23 cellular contexts compared by ENCODE assay signal in genomic region chr14:54314365-54315134, GRCh38.
DNase-seq lines count a peak whose midpoint lies in the region; ATAC-seq, FAIRE-seq and TF ChIP-seq lines count a peak whose summit lies in the region.
"Had no signal": no experiment of that assay in that cellular context is flagged by ENCODE, and none has a peak within 500 bp of the region (broad histone marks: within the 10 kb centered on the region; RNA-seq: fewer than 3 reads in every experiment).

No MANE protein-coding gene starts in this region.

- H3K4me1 ChIP-seq in PC-9 (replicated peaks; ENCODE audit: insufficient read depth), result peaks cover 35% of the 10 kb centered on the region
- H3K4me1 ChIP-seq in kidney (ENCODE audit: control insufficient read depth in 1 of 2, insufficient read depth in 1 of 2, low read depth in 1 of 2, low read length in 2 of 2), result peaks cover 0 to 4% of the 10 kb centered on the region in 2 donors
- H3K4me1 ChIP-seq: Peyer's patch had no signal

- no peak overlapping the region for H2AFZ ChIP-seq in PC-9

- H3F3A ChIP-seq in PC-9 (ENCODE audit: insufficient read depth, low read depth), result peaks cover 30% of the 10 kb centered on the region; the same call in 1 of the 2 replicates

- H3K4me3 ChIP-seq in PC-9, result no peak overlapping the region
- H3K4me3 ChIP-seq in kidney (ENCODE audit: low read length in 2 of 2), result no peak overlapping the region
- H3K4me3 ChIP-seq in brain microvascular endothelial cell (ENCODE audit: low read depth, low read length), result no peak overlapping the region
- H3K4me3 ChIP-seq: GM12878, Peyer's patch, SJCRH30 had no signal

- POLR2A ChIA-PET in PC-9 (lab: Charles Lee; ENCODE audit: unreplicated experiment), result no interaction called here

- H3K27ac ChIP-seq in PC-9 (0 out of 2 replicates have a peak overlapping the region, but pooled peaks have one; percentile 75), kidney (ENCODE audit: low read depth in 2 of 2, low read length in 2 of 2) (no peak overlapping the region), brain microvascular endothelial cell (no peak overlapping the region)
- H3K27ac ChIP-seq: Peyer's patch, SJCRH30 had no signal

- TF ChIP-seq CTCF in PC-9 (conservative IDR thresholded peaks at IDR 0.05) (no peak), kidney (IDR thresholded peaks at IDR 0.05; ENCODE audit: borderline replicate concordance, extremely low read depth, insufficient read depth) (no peak), brain microvascular endothelial cell (IDR thresholded peaks at IDR 0.05; ENCODE audit: low read depth, low read length, missing control alignments) (no peak)

- H3K79me2 ChIP-seq in PC-9 (ENCODE audit: low read depth), result no peaks in the 10 kb centered on the region

- no peak overlapping the region for H3K4me2 ChIP-seq in PC-9

- no peaks in the 10 kb centered on the region for H3K27me3 ChIP-seq in PC-9 (ENCODE audit: insufficient read depth, low read depth)
- H3K27me3 ChIP-seq in brain microvascular endothelial cell (replicated peaks), result no peaks in the 10 kb centered on the region
- H3K27me3 ChIP-seq: Peyer's patch, SJCRH30 had no signal

- H4K20me1 ChIP-seq in PC-9 (ENCODE audit: insufficient read depth), result no peaks in the 10 kb centered on the region

- H3K9ac ChIP-seq in kidney (ENCODE audit: low read length in 2 of 2), result no peak overlapping the region

- ATAC-seq in sciatic nerve, result peak; percentile 42
- ATAC-seq: GM12878 had no signal

- in situ Hi-C loops in brain microvascular endothelial cell (cut with HindIII; ENCODE audit: low pct_ligation_motif_present, low sequenced_read_pairs), result no loop called here

- H3K36me3 ChIP-seq in PC-9 (ENCODE audit: low read depth) (no peaks in the 10 kb centered on the region), kidney (ENCODE audit: control insufficient read depth in 1 of 2, insufficient read depth in 2 of 2, low read length in 2 of 2) (no peaks in the 10 kb centered on the region), brain microvascular endothelial cell (replicated peaks) (no peaks in the 10 kb centered on the region)
- H3K36me3 ChIP-seq: Peyer's patch, SJCRH30 had no signal

- FAIRE-seq in kidney (lab: Jason Lieb, UNC), result no peak
- FAIRE-seq: A204.1, D721Med, GM12878 had no signal

- intact Hi-C loops in PC-9 (cut with micrococcal nuclease; ENCODE audit: unreplicated experiment) (loop anchor here (5.0 kb wide), 2 partner anchors 47 to 102 kb away; no protein-coding TSS in a partner anchor), kidney (cut with DNase I) (no loop called here), sciatic nerve (cut with DNase I) (no loop called here)

- no TSS peak for BruUV-seq in PC-9 (replicated peaks; lab: Mats Ljungman, UMichigan)

- CTCF ChIA-PET in PC-9 (lab: Charles Lee), result no interaction called here

- DNase-seq in DMS 273 (lab: John Stamatoyannopoulos, UW; ENCODE audit: unreplicated experiment) (peak; percentile 65), PC-9 (no peak), kidney (peak; percentile 55), sciatic nerve (ENCODE audit: low spot score) (no peak), brain microvascular endothelial cell (no peak), NOMO-1 (lab: John Stamatoyannopoulos, UW; ENCODE audit: unreplicated experiment in 2 of 2) (no peak)
- DNase-seq in activated CD4-positive, alpha-beta T cell treated with anti-CD3 and anti-CD28 coated beads for 4 hours, result no peak
- DNase-seq: DMS79 treated with DMSO at 0.1 percent for 48 hours; H9; HFFc6; KBM-7; NCI-H1092; NCI-H1436; NCI-H1930; NCI-H226; NCI-H524; NCI-H774; NK-92 treated with Interleukin-12 subunit alpha and Interleukin-12 subunit beta, amount 100 ng/mL, for 24 hours; Peyer's patch; SJCRH30 had no signal

- H3K9me2 ChIP-seq in PC-9 (ENCODE audit: insufficient read depth), result no peaks in the 10 kb centered on the region

- H3K9me3 ChIP-seq in PC-9 (ENCODE audit: insufficient read depth, low read depth) (no peaks in the 10 kb centered on the region; the same call in 1 of the 2 replicates), kidney (ENCODE audit: control insufficient read depth in 1 of 2, low read length in 2 of 2) (no peaks in the 10 kb centered on the region)
- H3K9me3 ChIP-seq: Peyer's patch, SJCRH30 had no signal

Comparison
In these comparisons a context has a peak if more than half of its experiments do, and no peak if none do; other contexts are left out.
1. DNase-seq: peak in DMS 273 (single experiment) and kidney (single experiment); none in PC-9 (0 of 2), sciatic nerve (single experiment), activated CD4-positive, alpha-beta T cell treated with anti-CD3 and anti-CD28 coated beads for 4 hours (0 of 2), brain microvascular endothelial cell (single experiment) and NOMO-1 (0 of 2).